1 cellular context compared by ENCODE assay signal in the genomic region with DNA sequence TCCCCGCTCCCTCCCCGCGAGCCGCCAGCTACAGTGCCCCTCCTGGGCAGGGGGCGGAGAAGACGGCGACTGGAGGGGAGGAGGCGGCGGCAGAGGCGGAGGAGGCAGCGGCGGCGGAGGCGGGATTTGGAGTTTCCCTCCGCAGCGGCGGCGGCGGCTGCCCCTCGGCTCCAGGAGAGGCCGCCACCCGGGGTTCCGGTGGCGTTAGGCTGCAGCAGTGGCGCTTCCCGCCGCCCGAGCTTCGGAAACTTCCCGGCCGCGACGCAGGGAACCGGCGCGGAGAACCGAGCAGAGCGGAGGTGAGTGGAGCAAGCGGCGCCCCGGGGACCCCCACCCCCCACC.
TF ChIP-seq lines count a peak whose summit lies in the region.

No MANE protein-coding gene starts in this region.

TF ChIP-seq in HepG2, 621 proteins besides CTCF, POLR2A, EP300 and RAD21:
- peak; percentile 14; the same call in 1 of the 2 replicates for TF ChIP-seq RARA (CRISPR knock-in tag; IDR thresholded peaks at IDR 0.05)
- TF ChIP-seq GABPB1 (CRISPR knock-in tag; IDR thresholded peaks at IDR 0.05) = peak; percentile 45; the same call in 1 of the 2 replicates
- TF ChIP-seq, protein P1, sequence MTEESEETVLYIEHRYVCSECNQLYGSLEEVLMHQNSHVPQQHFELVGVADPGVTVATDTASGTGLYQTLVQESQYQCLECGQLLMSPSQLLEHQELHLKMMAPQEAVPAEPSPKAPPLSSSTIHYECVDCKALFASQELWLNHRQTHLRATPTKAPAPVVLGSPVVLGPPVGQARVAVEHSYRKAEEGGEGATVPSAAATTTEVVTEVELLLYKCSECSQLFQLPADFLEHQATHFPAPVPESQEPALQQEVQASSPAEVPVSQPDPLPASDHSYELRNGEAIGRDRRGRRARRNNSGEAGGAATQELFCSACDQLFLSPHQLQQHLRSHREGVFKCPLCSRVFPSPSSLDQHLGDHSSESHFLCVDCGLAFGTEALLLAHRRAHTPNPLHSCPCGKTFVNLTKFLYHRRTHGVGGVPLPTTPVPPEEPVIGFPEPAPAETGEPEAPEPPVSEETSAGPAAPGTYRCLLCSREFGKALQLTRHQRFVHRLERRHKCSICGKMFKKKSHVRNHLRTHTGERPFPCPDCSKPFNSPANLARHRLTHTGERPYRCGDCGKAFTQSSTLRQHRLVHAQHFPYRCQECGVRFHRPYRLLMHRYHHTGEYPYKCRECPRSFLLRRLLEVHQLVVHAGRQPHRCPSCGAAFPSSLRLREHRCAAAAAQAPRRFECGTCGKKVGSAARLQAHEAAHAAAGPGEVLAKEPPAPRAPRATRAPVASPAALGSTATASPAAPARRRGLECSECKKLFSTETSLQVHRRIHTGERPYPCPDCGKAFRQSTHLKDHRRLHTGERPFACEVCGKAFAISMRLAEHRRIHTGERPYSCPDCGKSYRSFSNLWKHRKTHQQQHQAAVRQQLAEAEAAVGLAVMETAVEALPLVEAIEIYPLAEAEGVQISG (CRISPR knock-in tag; IDR thresholded peaks at IDR 0.05) = 0 out of 2 replicates have a peak, but pooled peaks have one; percentile 16
- TF ChIP-seq, protein P2, sequence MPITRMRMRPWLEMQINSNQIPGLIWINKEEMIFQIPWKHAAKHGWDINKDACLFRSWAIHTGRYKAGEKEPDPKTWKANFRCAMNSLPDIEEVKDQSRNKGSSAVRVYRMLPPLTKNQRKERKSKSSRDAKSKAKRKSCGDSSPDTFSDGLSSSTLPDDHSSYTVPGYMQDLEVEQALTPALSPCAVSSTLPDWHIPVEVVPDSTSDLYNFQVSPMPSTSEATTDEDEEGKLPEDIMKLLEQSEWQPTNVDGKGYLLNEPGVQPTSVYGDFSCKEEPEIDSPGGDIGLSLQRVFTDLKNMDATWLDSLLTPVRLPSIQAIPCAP (CRISPR knock-in tag; IDR thresholded peaks at IDR 0.05; ENCODE audit: low read depth) = no peak
- TF ChIP-seq YEATS4 (CRISPR knock-in tag; IDR thresholded peaks at IDR 0.05; ENCODE audit: borderline replicate concordance) = 0 out of 2 replicates have a peak, but pooled peaks have one; percentile 37
- TF ChIP-seq, protein P3, sequence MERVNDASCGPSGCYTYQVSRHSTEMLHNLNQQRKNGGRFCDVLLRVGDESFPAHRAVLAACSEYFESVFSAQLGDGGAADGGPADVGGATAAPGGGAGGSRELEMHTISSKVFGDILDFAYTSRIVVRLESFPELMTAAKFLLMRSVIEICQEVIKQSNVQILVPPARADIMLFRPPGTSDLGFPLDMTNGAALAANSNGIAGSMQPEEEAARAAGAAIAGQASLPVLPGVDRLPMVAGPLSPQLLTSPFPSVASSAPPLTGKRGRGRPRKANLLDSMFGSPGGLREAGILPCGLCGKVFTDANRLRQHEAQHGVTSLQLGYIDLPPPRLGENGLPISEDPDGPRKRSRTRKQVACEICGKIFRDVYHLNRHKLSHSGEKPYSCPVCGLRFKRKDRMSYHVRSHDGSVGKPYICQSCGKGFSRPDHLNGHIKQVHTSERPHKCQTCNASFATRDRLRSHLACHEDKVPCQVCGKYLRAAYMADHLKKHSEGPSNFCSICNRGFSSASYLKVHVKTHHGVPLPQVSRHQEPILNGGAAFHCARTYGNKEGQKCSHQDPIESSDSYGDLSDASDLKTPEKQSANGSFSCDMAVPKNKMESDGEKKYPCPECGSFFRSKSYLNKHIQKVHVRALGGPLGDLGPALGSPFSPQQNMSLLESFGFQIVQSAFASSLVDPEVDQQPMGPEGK (CRISPR knock-in tag; IDR thresholded peaks at IDR 0.05) = peak; percentile 72
- peak; percentile 65 for TF ChIP-seq SP5 (CRISPR knock-in tag; IDR thresholded peaks at IDR 0.05; ENCODE audit: borderline replicate concordance, low read depth)
- peak; percentile 42 for TF ChIP-seq HNRNPK (IDR thresholded peaks at IDR 0.05; ENCODE audit: low read depth, low read length, poor library complexity, severe bottlenecking)
- TF ChIP-seq PHF8 (CRISPR knock-in tag; IDR thresholded peaks at IDR 0.05) = peak; percentile 34; the same call in 1 of the 2 replicates
- peak; percentile 59; the same call in 1 of the 2 replicates for TF ChIP-seq RBFOX2 (IDR thresholded peaks at IDR 0.05; ENCODE audit: low read depth, low read length)
- TF ChIP-seq, protein P4, sequence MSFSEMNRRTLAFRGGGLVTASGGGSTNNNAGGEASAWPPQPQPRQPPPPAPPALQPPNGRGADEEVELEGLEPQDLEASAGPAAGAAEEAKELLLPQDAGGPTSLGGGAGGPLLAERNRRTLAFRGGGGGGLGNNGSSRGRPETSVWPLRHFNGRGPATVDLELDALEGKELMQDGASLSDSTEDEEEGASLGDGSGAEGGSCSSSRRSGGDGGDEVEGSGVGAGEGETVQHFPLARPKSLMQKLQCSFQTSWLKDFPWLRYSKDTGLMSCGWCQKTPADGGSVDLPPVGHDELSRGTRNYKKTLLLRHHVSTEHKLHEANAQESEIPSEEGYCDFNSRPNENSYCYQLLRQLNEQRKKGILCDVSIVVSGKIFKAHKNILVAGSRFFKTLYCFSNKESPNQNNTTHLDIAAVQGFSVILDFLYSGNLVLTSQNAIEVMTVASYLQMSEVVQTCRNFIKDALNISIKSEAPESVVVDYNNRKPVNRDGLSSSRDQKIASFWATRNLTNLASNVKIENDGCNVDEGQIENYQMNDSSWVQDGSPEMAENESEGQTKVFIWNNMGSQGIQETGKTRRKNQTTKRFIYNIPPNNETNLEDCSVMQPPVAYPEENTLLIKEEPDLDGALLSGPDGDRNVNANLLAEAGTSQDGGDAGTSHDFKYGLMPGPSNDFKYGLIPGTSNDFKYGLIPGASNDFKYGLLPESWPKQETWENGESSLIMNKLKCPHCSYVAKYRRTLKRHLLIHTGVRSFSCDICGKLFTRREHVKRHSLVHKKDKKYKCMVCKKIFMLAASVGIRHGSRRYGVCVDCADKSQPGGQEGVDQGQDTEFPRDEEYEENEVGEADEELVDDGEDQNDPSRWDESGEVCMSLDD (CRISPR knock-in tag; IDR thresholded peaks at IDR 0.05; ENCODE audit: borderline replicate concordance) = no peak
- no peak for TF ChIP-seq ZNF749 (CRISPR knock-in tag; IDR thresholded peaks at IDR 0.05; ENCODE audit: borderline replicate concordance)
- TF ChIP-seq, protein P5, sequence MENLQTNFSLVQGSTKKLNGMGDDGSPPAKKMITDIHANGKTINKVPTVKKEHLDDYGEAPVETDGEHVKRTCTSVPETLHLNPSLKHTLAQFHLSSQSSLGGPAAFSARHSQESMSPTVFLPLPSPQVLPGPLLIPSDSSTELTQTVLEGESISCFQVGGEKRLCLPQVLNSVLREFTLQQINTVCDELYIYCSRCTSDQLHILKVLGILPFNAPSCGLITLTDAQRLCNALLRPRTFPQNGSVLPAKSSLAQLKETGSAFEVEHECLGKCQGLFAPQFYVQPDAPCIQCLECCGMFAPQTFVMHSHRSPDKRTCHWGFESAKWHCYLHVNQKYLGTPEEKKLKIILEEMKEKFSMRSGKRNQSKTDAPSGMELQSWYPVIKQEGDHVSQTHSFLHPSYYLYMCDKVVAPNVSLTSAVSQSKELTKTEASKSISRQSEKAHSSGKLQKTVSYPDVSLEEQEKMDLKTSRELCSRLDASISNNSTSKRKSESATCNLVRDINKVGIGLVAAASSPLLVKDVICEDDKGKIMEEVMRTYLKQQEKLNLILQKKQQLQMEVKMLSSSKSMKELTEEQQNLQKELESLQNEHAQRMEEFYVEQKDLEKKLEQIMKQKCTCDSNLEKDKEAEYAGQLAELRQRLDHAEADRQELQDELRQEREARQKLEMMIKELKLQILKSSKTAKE (CRISPR knock-in tag; IDR thresholded peaks at IDR 0.05; ENCODE audit: borderline replicate concordance) = peak; percentile 65
- TF ChIP-seq ZNF777 (CRISPR knock-in tag; IDR thresholded peaks at IDR 0.05) = peak; percentile 49; the same call in 1 of the 2 replicates
